In genomic region chr7:5397657-5398237, GRCh38 we compare ENCODE assay signal across 8 cellular contexts. TPM values are rescaled to one million over a fixed set of nuclear protein-coding genes. Genes with fewer than 3 reads are reported as not detected.
DNase-seq lines count a peak whose midpoint lies in the region; ATAC-seq and TF ChIP-seq lines count a peak whose summit lies in the region.

No MANE protein-coding gene starts in this region.

- peak overlapping the region; percentile 94 to 99 (median 98) for H3K27ac Mint-ChIP-seq in CD14-positive monocyte
- peak overlapping the region; percentile 94 for H3K27ac Mint-ChIP-seq in activated T-helper 2 cell treated with anti-CD3 and anti-CD28 coated beads, Interferon-gamma antibody, Interleukin-2, Interleukin-4, amounts not matched to agents 10 μg/mL and 5 μg/mL and 100 μg/mL, durations not matched to agents 14 hours and 24 hours and 36 hours

- H3K36me3 Mint-ChIP-seq in CD14-positive monocyte, result peaks cover 21 to 45% of the 10 kb centered on the region in 2 donors
- peaks cover 24% of the 10 kb centered on the region for H3K36me3 Mint-ChIP-seq in activated T-helper 2 cell treated with anti-CD3 and anti-CD28 coated beads, Interferon-gamma antibody, Interleukin-2, Interleukin-4, amounts not matched to agents 10 μg/mL and 5 μg/mL and 100 μg/mL, durations not matched to agents 14 hours and 24 hours and 36 hours (ENCODE audit: low read depth)

- no peak for TF ChIP-seq CTCF in CD14-positive monocyte (IDR thresholded peaks at IDR 0.05)

- H3K9me3 ChIP-seq in GM23248 (ENCODE audit: low read depth), result no peaks in the 10 kb centered on the region
- no peaks in the 10 kb centered on the region for H3K9me3 ChIP-seq in mucosa of rectum (ENCODE audit: control insufficient read depth in 2 of 2, low read length in 2 of 2)

- H3K4me1 Mint-ChIP-seq in CD14-positive monocyte, result peaks cover 44% of the 10 kb centered on the region
- H3K4me1 Mint-ChIP-seq in activated T-helper 2 cell treated with anti-CD3 and anti-CD28 coated beads, Interferon-gamma antibody, Interleukin-2, Interleukin-4, amounts not matched to agents 10 μg/mL and 5 μg/mL and 100 μg/mL, durations not matched to agents 14 hours and 24 hours and 36 hours (ENCODE audit: low read depth), result peaks cover 15% of the 10 kb centered on the region

- no peak overlapping the region for H2AFZ ChIP-seq in GM23248

- H3K9ac ChIP-seq in GM23248, result peak overlapping the region; percentile 91
- H3K9ac ChIP-seq in mucosa of rectum (ENCODE audit: low read depth in 1 of 2, low read length in 2 of 2), result peak overlapping the region; percentile 41 to 83

- DNase-seq in CD14-positive monocyte (ENCODE audit: low spot score) (no peak), GM23248 (peak; percentile 20), GM19238 (ENCODE audit: insufficient read length, low spot score) (no peak), HK-2 (ENCODE audit: unreplicated experiment) (no peak), NCI-H524 (lab: John Stamatoyannopoulos, UW) (no peak)
- DNase-seq in activated T-helper 2 cell treated with anti-CD3 and anti-CD28 coated beads, Interferon-gamma antibody, Interleukin-2, Interleukin-4, amounts not matched to agents 10 μg/mL and 5 μg/mL and 100 μg/mL, durations not matched to agents 14 hours and 24 hours and 36 hours (ENCODE audit: low spot score), result no peak

- no peaks in the 10 kb centered on the region for H3K9me2 ChIP-seq in GM23248 (ENCODE audit: insufficient read depth)

- no peak for ATAC-seq in GM18873 (IDR thresholded peaks at IDR 0.05; ENCODE audit: low FRiP score, unreplicated experiment)

- in situ Hi-C loops in GM23248 (cut with MboI), result no loop called here

- H3K4me1 ChIP-seq in GM23248 (ENCODE audit: insufficient read depth), result no peaks in the 10 kb centered on the region
- H3K4me1 ChIP-seq in mucosa of rectum (ENCODE audit: control insufficient read depth in 2 of 2, insufficient read depth in 2 of 2, low read length in 2 of 2), result peaks cover 34 to 37% of the 10 kb centered on the region in 2 donors

- peaks cover 0 to 2% (median 0%) of the 10 kb centered on the region in 3 donors for H3K27me3 Mint-ChIP-seq in CD14-positive monocyte (ENCODE audit: low read depth in 3 of 3)
- H3K27me3 Mint-ChIP-seq in activated T-helper 2 cell treated with anti-CD3 and anti-CD28 coated beads, Interferon-gamma antibody, Interleukin-2, Interleukin-4, amounts not matched to agents 10 μg/mL and 5 μg/mL and 100 μg/mL, durations not matched to agents 14 hours and 24 hours and 36 hours (ENCODE audit: low read depth), result no peaks in the 10 kb centered on the region

- H3K4me2 ChIP-seq in GM23248 (ENCODE audit: unreplicated experiment), result no peak overlapping the region

- intact Hi-C loops in CD14-positive monocyte (cut with micrococcal nuclease), result loop anchor here in 1 of 2 donors (2.0 kb wide), 2 partner anchors 25 to 53 kb away; partner anchors contain the start of gene TNRC18
- intact Hi-C loops in activated T-helper 2 cell treated with anti-CD3 and anti-CD28 coated beads, Interferon-gamma antibody, Interleukin-2, Interleukin-4, amounts not matched to agents 10 μg/mL and 5 μg/mL and 100 μg/mL, durations not matched to agents 14 hours and 24 hours and 36 hours (cut with micrococcal nuclease), result loop anchor here (2.0 kb wide), 3 partner anchors 27 to 303 kb away; no protein-coding TSS in a partner anchor

- H3K27me3 ChIP-seq in GM23248 (replicated peaks; ENCODE audit: insufficient read depth) (no peaks in the 10 kb centered on the region), mucosa of rectum (ENCODE audit: control insufficient read depth in 2 of 2, insufficient read depth in 2 of 2, low read length in 2 of 2) (no peaks in the 10 kb centered on the region)

- H3K79me2 ChIP-seq in GM23248 (ENCODE audit: insufficient read depth), result peaks cover 99% of the 10 kb centered on the region

- H4K20me1 ChIP-seq in GM23248 (ENCODE audit: insufficient read depth), result no peaks in the 10 kb centered on the region

- H3K36me3 ChIP-seq in GM23248 (ENCODE audit: low read depth), result peaks cover 4% of the 10 kb centered on the region; the same call in 1 of the 2 replicates
- peaks cover 9 to 17% of the 10 kb centered on the region in 2 donors for H3K36me3 ChIP-seq in mucosa of rectum (ENCODE audit: control insufficient read depth in 2 of 2, insufficient read depth in 2 of 2, low read length in 2 of 2)

- peak overlapping the region; percentile 78; the same call in 1 of the 2 replicates for H3K4me3 ChIP-seq in GM23248
- peak overlapping the region; percentile 20 to 77 for H3K4me3 ChIP-seq in mucosa of rectum (ENCODE audit: low read length in 2 of 2)

- H3K4me3 Mint-ChIP-seq in CD14-positive monocyte, result peak overlapping the region; percentile 68 to 70
- peak overlapping the region; percentile 80 for H3K4me3 Mint-ChIP-seq in activated T-helper 2 cell treated with anti-CD3 and anti-CD28 coated beads, Interferon-gamma antibody, Interleukin-2, Interleukin-4, amounts not matched to agents 10 μg/mL and 5 μg/mL and 100 μg/mL, durations not matched to agents 14 hours and 24 hours and 36 hours (ENCODE audit: low read depth)

- H3F3A ChIP-seq in GM23248 (ENCODE audit: insufficient read depth), result peaks cover 12% of the 10 kb centered on the region

- peaks cover 0 to 7% (median 0%) of the 10 kb centered on the region in 7 donors for H3K9me3 Mint-ChIP-seq in CD14-positive monocyte
- no peaks in the 10 kb centered on the region for H3K9me3 Mint-ChIP-seq in activated T-helper 2 cell treated with anti-CD3 and anti-CD28 coated beads, Interferon-gamma antibody, Interleukin-2, Interleukin-4, amounts not matched to agents 10 μg/mL and 5 μg/mL and 100 μg/mL, durations not matched to agents 14 hours and 24 hours and 36 hours

- peak overlapping the region; percentile 85 for H3K27ac ChIP-seq in GM23248
- H3K27ac ChIP-seq in mucosa of rectum (ENCODE audit: low read depth in 2 of 2, low read length in 2 of 2), result peak overlapping the region; percentile 85 to 89

- WGBS in GM23248 (ENCODE audit: low coverage in 1 of 2, low lambda C conversion rate in 2 of 2, missing lambda C conversion rate in 2 of 2), 2 experiments, result 81 to 84% methylated on average over 13 of the region's 14 CpGs

RNA-seq across cellular contexts. Expression of gene TNRC18, which starts 25.9 kb away (rescaled TPM):
- polyA plus RNA-seq in CD14-positive monocyte (under 1 TPM; 0.64 to 0.70 TPM), GM23248 (2016; fragmentation: Nextera tagmentation; extraction: Ambion mirVana) (3.7 and 4.8 TPM in 2 replicates)
- total RNA-seq in GM23248 (2014; rRNA removed; shearing (Covaris generic)), result 47.4 and 51.8 TPM in 2 replicates
- total RNA-seq in activated T-helper 2 cell treated with anti-CD3 and anti-CD28 coated beads, Interferon-gamma antibody, Interleukin-2, Interleukin-4, amounts not matched to agents 10 μg/mL and 5 μg/mL and 100 μg/mL, durations not matched to agents 14 hours and 24 hours and 36 hours, result 47.3 and 52.7 TPM in 2 replicates
